In genomic region chr1:47529520-47530098, GRCh38 we compare ENCODE assay signal across 11 cellular contexts.
DNase-seq lines count a peak whose midpoint lies in the region; ATAC-seq and TF ChIP-seq lines count a peak whose summit lies in the region.
"Had no signal": no experiment of that assay in that cellular context is flagged by ENCODE, and none has a peak within 500 bp of the region (broad histone marks: within the 10 kb centered on the region; RNA-seq: fewer than 3 reads in every experiment).

No MANE protein-coding gene starts in this region.

- H3K27ac ChIP-seq in cardiac muscle cell: no peak overlapping the region
- no peak overlapping the region for H3K27ac ChIP-seq in OCI-LY7 (ENCODE audit: low read depth, low read length, poor library complexity, severe bottlenecking)
- H3K27ac ChIP-seq in thoracic aorta: no peak overlapping the region

- no peaks in the 10 kb centered on the region for H3K9me3 ChIP-seq in cardiac muscle cell (ENCODE audit: low read depth)
- peaks cover 12% of the 10 kb centered on the region for H3K9me3 ChIP-seq in OCI-LY7 (ENCODE audit: low read length)
- peaks cover 7% of the 10 kb centered on the region for H3K9me3 ChIP-seq in thoracic aorta

- intact Hi-C loops in cardiac septum (cut with DNase I) (loop anchor here (5.0 kb wide), 1 partner anchor 183 kb away; no protein-coding TSS in a partner anchor), OCI-LY7 (cut with micrococcal nuclease; ENCODE audit: unreplicated experiment) (no loop called here)

- H3K27me3 ChIP-seq in cardiac muscle cell: no peaks in the 10 kb centered on the region
- no peaks in the 10 kb centered on the region for H3K27me3 ChIP-seq in thoracic aorta (replicated peaks; ENCODE audit: insufficient read depth)

- H3K36me3 ChIP-seq in cardiac muscle cell (no peaks in the 10 kb centered on the region), OCI-LY7 (ENCODE audit: insufficient read depth, low read length) (no peaks in the 10 kb centered on the region), thoracic aorta (no peaks in the 10 kb centered on the region)

- TF ChIP-seq CTCF in cardiac muscle cell (IDR thresholded peaks at IDR 0.05; ENCODE audit: low read depth, low read length): peak; percentile 49
- TF ChIP-seq CTCF in OCI-LY7 (conservative IDR thresholded peaks at IDR 0.05; ENCODE audit: low read length): peak; percentile 79
- TF ChIP-seq CTCF in epithelial cell of proximal tubule (conservative IDR thresholded peaks at IDR 0.05; ENCODE audit: low read depth, low read length): peak; percentile 67
- TF ChIP-seq CTCF in thoracic aorta (IDR thresholded peaks at IDR 0.05): peak; percentile 39

- H3K9me2 ChIP-seq in OCI-LY7 (ENCODE audit: insufficient read depth, low read length): no peaks in the 10 kb centered on the region

- H3K4me1 ChIP-seq in cardiac muscle cell (ENCODE audit: low read depth) (peaks cover 10% of the 10 kb centered on the region), OCI-LY7 (ENCODE audit: insufficient read depth, low read length, poor library complexity, severe bottlenecking) (no peaks in the 10 kb centered on the region), thoracic aorta (ENCODE audit: control insufficient read depth in 1 of 2, low read depth in 2 of 2) (peaks cover 12 to 32% of the 10 kb centered on the region in 2 donors)

- H3K4me2 ChIP-seq in OCI-LY7 (ENCODE audit: low read length): no peak overlapping the region

- H2AFZ ChIP-seq in OCI-LY7 (ENCODE audit: low read length): no peak overlapping the region

- no peak for DNase-seq in cardiac muscle cell (ENCODE audit: low read depth in 1 of 2, low spot score in 1 of 2)
- DNase-seq in cardiac septum (ENCODE audit: low spot score): no peak
- DNase-seq in OCI-LY7 (ENCODE audit: low spot score): peak; percentile 9
- DNase-seq in epithelial cell of proximal tubule (ENCODE audit: low read depth): no peak
- no peak for DNase-seq in thoracic aorta (ENCODE audit: low spot score)
- DNase-seq in T-helper 9 cell: no peak
- no peak for DNase-seq in activated CD4-positive, alpha-beta T cell treated with anti-CD3 and anti-CD28 coated beads, Interleukin-2, amount 50 U/mL, for 4 hours
- DNase-seq: amygdala, C1 segment of cervical spinal cord, SHP77 had no signal

- no peaks in the 10 kb centered on the region for H3K79me2 ChIP-seq in OCI-LY7 (ENCODE audit: insufficient read depth, low read depth, low read length)

- CTCF ChIA-PET in OCI-LY7 (lab: Charles Lee; ENCODE audit: unreplicated experiment): no interaction called here

- POLR2A ChIA-PET in OCI-LY7 (lab: Charles Lee): no interaction called here

- ATAC-seq in thoracic aorta (ENCODE audit: insufficient number of reproducible peaks, low FRiP score, low read depth) (no peak), GM21825 (IDR thresholded peaks at IDR 0.05; ENCODE audit: unreplicated experiment) (no peak)

- no TSS peak for BruUV-seq in OCI-LY7 (replicated peaks; lab: Mats Ljungman, UMichigan)

- H4K20me1 ChIP-seq in OCI-LY7 (ENCODE audit: insufficient read depth, low read length): no peaks in the 10 kb centered on the region

- H3K4me3 ChIP-seq in cardiac muscle cell (no peak overlapping the region), OCI-LY7 (ENCODE audit: low read depth, low read length, poor library complexity, severe bottlenecking) (no peak overlapping the region), epithelial cell of proximal tubule (ENCODE audit: low read depth, low read length) (no peak overlapping the region), thoracic aorta (no peak overlapping the region)
